In the genomic region with DNA sequence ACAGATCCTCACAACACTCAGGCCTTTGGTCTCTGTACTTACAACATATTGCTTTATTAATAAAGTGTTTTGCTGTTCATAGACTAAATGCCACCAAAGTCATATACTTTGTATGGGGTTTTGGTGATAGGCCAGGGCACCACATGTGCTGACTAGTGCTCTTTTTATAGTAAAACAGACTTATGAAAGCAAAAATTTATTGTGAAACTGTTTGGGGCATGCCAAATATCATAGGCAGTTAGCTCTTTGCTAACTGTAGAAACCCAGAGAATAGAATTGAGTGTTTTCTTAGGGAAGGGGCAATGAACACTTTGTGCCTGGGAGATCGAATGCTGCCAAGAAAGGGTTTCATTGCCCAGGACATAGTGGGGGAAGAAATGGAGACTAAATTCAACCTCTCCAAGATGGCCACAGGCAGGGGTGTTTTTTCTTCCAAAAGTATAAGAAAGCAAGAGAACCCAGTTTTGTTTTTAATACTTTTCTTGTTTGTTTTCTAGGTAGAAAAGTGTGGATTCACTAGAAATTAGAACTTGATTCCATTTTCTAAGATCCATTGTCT, we compare ENCODE assay signal across 11 cellular contexts.
DNase-seq lines count a peak whose midpoint lies in the region; ATAC-seq and TF ChIP-seq lines count a peak whose summit lies in the region.
"Had no signal": no experiment of that assay in that cellular context is flagged by ENCODE, and none has a peak within 500 bp of the region (broad histone marks: within the 10 kb centered on the region; RNA-seq: fewer than 3 reads in every experiment).

No MANE protein-coding gene starts in this region.

- ATAC-seq in GM18505 (IDR thresholded peaks at IDR 0.05; ENCODE audit: unreplicated experiment) (peak; percentile 28), GM21447 (IDR thresholded peaks at IDR 0.05; ENCODE audit: unreplicated experiment) (peak; percentile 43), HG03097 (IDR thresholded peaks at IDR 0.05; ENCODE audit: low FRiP score, unreplicated experiment) (peak; percentile 19)
- ATAC-seq: natural killer cell treated with Interleukin-12 subunit alpha and Interleukin-12 subunit beta and Interleukin-15 and Interleukin-18, amount 100 ng/mL, for 72 hours had no signal

- no peaks in the 10 kb centered on the region for H3K9me3 ChIP-seq in adipocyte (ENCODE audit: control insufficient read depth, low read length)
- H3K9me3 ChIP-seq: testis had no signal

- no peaks in the 10 kb centered on the region for H3K27me3 ChIP-seq in adipocyte (replicated peaks; ENCODE audit: control insufficient read depth, insufficient read depth, low read length)
- H3K27me3 ChIP-seq: testis had no signal

- H3K4me1 ChIP-seq in adipocyte (ENCODE audit: control insufficient read depth, insufficient read depth, low read length), result peaks cover 26% of the 10 kb centered on the region
- H3K4me1 ChIP-seq: testis had no signal

- TF ChIP-seq POLR2A in GM18505 (IDR thresholded peaks at IDR 0.05; ENCODE audit: borderline replicate concordance, extremely low read depth, insufficient read depth, insufficient read length), result no peak

- H3K4me3 ChIP-seq in adipocyte (ENCODE audit: low read length), result peak overlapping the region; percentile 2
- H3K4me3 ChIP-seq: testis had no signal

- peak overlapping the region; percentile 6 for H3K9ac ChIP-seq in adipocyte (ENCODE audit: low read length)

- DNase-seq in adipocyte (ENCODE audit: low read depth) (peak; percentile 73), activated gamma-delta T cell treated with Interleukin-2 at 50 U/mL for 16 hours (no peak), NCI-H510A (lab: John Stamatoyannopoulos, UW) (no peak)
- DNase-seq in activated CD4-positive, CD25-positive, alpha-beta regulatory T cell treated with anti-CD3 and anti-CD28 coated beads, Interleukin-2, amount 50 U/mL, for 72 hours, result no peak
- no peak for DNase-seq in central memory CD4-positive, alpha-beta T cell
- DNase-seq: stimulated activated CD4-positive, alpha-beta T cell treated with anti-CD3 and anti-CD28 coated beads, Interleukin-1b, Interleukin-23, amount 100 ng/mL, for 48 hours; testis had no signal

- no peaks in the 10 kb centered on the region for H3K36me3 ChIP-seq in adipocyte (ENCODE audit: control insufficient read depth, insufficient read depth, low read length, severe bottlenecking)
